Comparison of ENCODE assay signal across 8 cellular contexts in genomic region chr16:71723537-71724319, GRCh38. TPM values are rescaled to one million over a fixed set of nuclear protein-coding genes. Genes with fewer than 3 reads are reported as not detected.
DNase-seq lines count a peak whose midpoint lies in the region; ATAC-seq and TF ChIP-seq lines count a peak whose summit lies in the region.

No MANE protein-coding gene starts in this region.

- H3K27me3 ChIP-seq in parathyroid adenoma (ENCODE audit: control insufficient read depth, insufficient read depth, low read length) (no peaks in the 10 kb centered on the region), tibial nerve (no peaks in the 10 kb centered on the region)

- WGBS in tibial nerve, 2 donors = 1% methylated on average over 12 to 50 of the region's 104 CpGs

- peaks cover 17% of the 10 kb centered on the region for H3K79me2 ChIP-seq in parathyroid adenoma

- H3K36me3 ChIP-seq in parathyroid adenoma (ENCODE audit: control insufficient read depth, insufficient read depth, low read length) = no peaks in the 10 kb centered on the region
- H3K36me3 ChIP-seq in tibial nerve = no peaks in the 10 kb centered on the region

- no peaks in the 10 kb centered on the region for H3K9me3 Mint-ChIP-seq in activated naive CD4-positive, alpha-beta T cell treated with anti-CD3 and anti-CD28 coated beads, Interleukin-2, amount 50 U/mL, for 72 hours

- TF ChIP-seq EP300 in tibial nerve (IDR thresholded peaks at IDR 0.05) = no peak

- peak overlapping the region; percentile 49 for H3K4me3 ChIP-seq in parathyroid adenoma (ENCODE audit: low read depth, low read length)
- H3K4me3 ChIP-seq in tibial nerve = peak overlapping the region; percentile 47 to 97 (median 80)

- H2AFZ ChIP-seq in parathyroid adenoma = peak overlapping the region; percentile 86

- H3K36me3 Mint-ChIP-seq in activated naive CD4-positive, alpha-beta T cell treated with anti-CD3 and anti-CD28 coated beads, Interleukin-2, amount 50 U/mL, for 72 hours = no peaks in the 10 kb centered on the region

- DNase-seq in ELF-1 (ENCODE audit: low read depth, low spot score) (peak; percentile 76), KG1 (lab: John Stamatoyannopoulos, UW) (peak; percentile 54), Right ventricle myocardium superior (peak; percentile 86), tibial nerve (ENCODE audit: low spot score in 2 of 2) (peak; percentile 39 to 54)
- DNase-seq in activated naive CD4-positive, alpha-beta T cell treated with anti-CD3 and anti-CD28 coated beads, Interleukin-2, amount 50 U/mL, for 72 hours (ENCODE audit: low spot score in 2 of 2) = peak; percentile 81 to 84

- intact Hi-C loops in Right ventricle myocardium superior (cut with DNase I) = no loop called here

- peak overlapping the region; percentile 56 for H3K4me2 ChIP-seq in parathyroid adenoma (ENCODE audit: low read length)

- H3K9me3 ChIP-seq in parathyroid adenoma (ENCODE audit: control insufficient read depth, low read length) = no peaks in the 10 kb centered on the region
- no peaks in the 10 kb centered on the region for H3K9me3 ChIP-seq in tibial nerve

- peak overlapping the region; percentile 63 for H3K27ac ChIP-seq in parathyroid adenoma
- peak overlapping the region; percentile 73 to 95 (median 91) for H3K27ac ChIP-seq in tibial nerve

- H3K27ac Mint-ChIP-seq in activated naive CD4-positive, alpha-beta T cell treated with anti-CD3 and anti-CD28 coated beads, Interleukin-2, amount 50 U/mL, for 72 hours = peak overlapping the region in 1 of 2 donors; percentile 72

- H3K4me1 ChIP-seq in parathyroid adenoma = peaks cover 6% of the 10 kb centered on the region
- H3K4me1 ChIP-seq in tibial nerve = peaks cover 0 to 34% (median 15%) of the 10 kb centered on the region in 4 donors

- ATAC-seq in GM21619 (IDR thresholded peaks at IDR 0.05; ENCODE audit: unreplicated experiment) (peak; percentile 68), SK-N-SH treated with all-trans-retinoic acid at 6 μM for 48 hours (peak; percentile 52), Right ventricle myocardium superior (ENCODE audit: poor library complexity) (peak; percentile 94)
- peak; percentile 84 for ATAC-seq in activated naive CD4-positive, alpha-beta T cell treated with anti-CD3 and anti-CD28 coated beads, Interleukin-2, amount 50 U/mL, for 72 hours

- H3K9ac ChIP-seq in parathyroid adenoma = no peak overlapping the region

- peak; percentile 8 to 66 for TF ChIP-seq POLR2A in tibial nerve (IDR thresholded peaks at IDR 0.05)

- TF ChIP-seq CTCF in parathyroid adenoma (IDR thresholded peaks at IDR 0.05) (no peak), tibial nerve (IDR thresholded peaks at IDR 0.05) (peak in 1 of 5 experiments; percentile 9)

TF ChIP-seq in SK-N-SH treated with all-trans-retinoic acid at 6 μM for 48 hours, 23 proteins besides CTCF, POLR2A, EP300 and RAD21:
- TF ChIP-seq SNAI2 (CRISPR knock-in tag; IDR thresholded peaks at IDR 0.05) (peak; percentile 65; the same call in 1 of the 2 replicates), PATZ1 (CRISPR knock-in tag; IDR thresholded peaks at IDR 0.05; ENCODE audit: borderline replicate concordance) (no peak), ARNTL (CRISPR knock-in tag; IDR thresholded peaks at IDR 0.05; ENCODE audit: borderline replicate concordance, low read depth) (no peak), ZNF70 (CRISPR knock-in tag; IDR thresholded peaks at IDR 0.05) (peak; percentile 98)

RNA-seq across cellular contexts. Expression of gene PHLPP2, which starts 0.8 kb away (rescaled TPM):
- total RNA-seq in activated naive CD4-positive, alpha-beta T cell treated with anti-CD3 and anti-CD28 coated beads, Interleukin-2, amount 50 U/mL, for 72 hours = 1 to 10 TPM; 6.4 to 9.4 TPM
- total RNA-seq in Right ventricle myocardium superior = 1.5 TPM
- total RNA-seq in tibial nerve = 10 to 100 TPM; 13.8 to 18.2 (median 16.2) TPM

Comparison
In these comparisons a context has a peak if more than half of its experiments do, and no peak if none do; other contexts are left out.
1. Peak in every context shown above with its lines: DNase-seq, ATAC-seq, H3K4me3 ChIP-seq and H3K27ac ChIP-seq.